Comparison of ENCODE assay signal across 34 cellular contexts in the genomic region with DNA sequence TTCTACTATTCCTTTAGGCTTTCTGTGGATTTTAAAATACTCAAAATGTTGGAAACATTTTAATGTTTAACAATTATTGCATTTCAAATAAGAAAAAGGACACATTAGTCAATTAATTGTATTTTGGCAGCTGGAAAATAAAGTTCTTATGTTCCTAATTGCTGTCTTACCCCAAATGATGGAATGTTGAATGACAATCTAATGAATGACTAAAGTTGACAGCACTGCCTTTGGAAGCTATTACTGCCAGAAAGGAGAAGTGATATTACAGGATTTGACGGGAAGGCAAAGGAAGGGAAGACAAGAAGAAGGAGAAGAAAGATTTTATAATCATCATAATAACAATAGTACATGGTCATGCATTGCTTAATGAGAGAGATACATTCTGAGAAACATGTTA.
"Had no signal": no experiment of that assay in that cellular context is flagged by ENCODE, and none has a peak within 500 bp of the region (broad histone marks: within the 10 kb centered on the region; RNA-seq: fewer than 3 reads in every experiment).

No MANE protein-coding gene starts in this region.

- H3K27me3 ChIP-seq: MG63 had no signal

- H3K9ac ChIP-seq: KMS-11 had no signal

- H3K4me2 ChIP-seq: KMS-11 had no signal

- H3K27ac ChIP-seq: KMS-11 had no signal

- H3K36me3 ChIP-seq: MG63 had no signal

- DNase-seq: Karpas-422, Kasumi-1, KG1, MG63, MM.1S, MV-4-11, NCI-H1048, NCI-H1092, NCI-H1092 treated with DMSO at 0.1 percent for 48 hours, NCI-H1105, NCI-H1105 treated with DMSO at 0.1 percent for 48 hours, NCI-H1417, NCI-H1417 treated with DMSO at 0.1 percent for 48 hours, NCI-H1436, NCI-H1436 treated with DMSO at 0.1 percent for 48 hours, NCI-H146, NCI-H1694, NCI-H1694 treated with DMSO at 0.1 percent for 48 hours, NCI-H187, NCI-H187 treated with DMSO at 0.1 percent for 48 hours, NCI-H1930, NCI-H2029, NCI-H2081, NCI-H2081 treated with DMSO at 0.1 percent for 48 hours, NCI-H2107, NCI-H2171, NCI-H2171 treated with DMSO at 0.1 percent for 48 hours, NCI-H2227 treated with DMSO at 0.1 percent for 48 hours, NCI-H226, NCI-H345, NCI-H446, NCI-H446 treated with DMSO at 0.1 percent for 48 hours, NCI-H510A had no signal

- H3K9me3 ChIP-seq: MG63 had no signal

- H3K4me3 ChIP-seq: MG63 had no signal
